Comparison of ENCODE assay signal across 8 cellular contexts in the genomic region with DNA sequence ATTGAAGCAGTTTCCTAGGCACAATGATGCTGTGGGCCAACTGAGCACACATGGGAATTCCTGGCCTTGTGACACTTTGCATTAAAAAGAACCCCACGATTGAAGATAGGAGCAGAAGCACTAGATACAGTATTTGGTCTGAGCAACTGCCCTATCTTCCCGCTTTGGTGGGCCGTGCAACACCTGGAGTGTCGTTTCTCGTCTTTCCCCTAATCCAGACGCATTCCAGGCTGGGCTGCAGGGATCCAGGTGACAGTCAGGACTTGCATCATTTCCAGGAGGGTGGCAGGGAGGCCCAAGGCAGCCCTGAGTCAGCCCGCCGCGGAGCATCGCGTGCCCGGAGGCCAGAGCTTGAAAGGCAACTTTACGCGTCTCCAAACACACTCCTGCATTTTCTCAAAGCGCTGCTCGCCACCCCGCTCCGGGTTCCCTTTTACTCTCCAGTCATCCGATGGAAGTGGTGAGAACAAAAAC. TPM values are rescaled to one million over a fixed set of nuclear protein-coding genes. Genes with fewer than 3 reads are reported as not detected.
A peak's percentile ranks its signal among the peaks of the same experiment; 100 is the strongest.
DNase-seq lines count a peak whose midpoint lies in the region; TF ChIP-seq lines count a peak whose summit lies in the region.

No MANE protein-coding gene starts in this region.

- H3K27me3 Mint-ChIP-seq in activated naive CD8-positive, alpha-beta T cell = peaks cover 51% of the 10 kb centered on the region
- H3K27me3 Mint-ChIP-seq in CD8-positive, alpha-beta memory T cell = peaks cover 33 to 81% of the 10 kb centered on the region in 2 donors

- H3K27me3 ChIP-seq in iPS-18a (ENCODE audit: control insufficient read depth, insufficient read depth, low read length) = peaks cover 63% of the 10 kb centered on the region
- peaks cover 0 to 70% of the 10 kb centered on the region in 2 donors for H3K27me3 ChIP-seq in tibial nerve
- peaks cover 14% of the 10 kb centered on the region for H3K27me3 ChIP-seq in CD8-positive, alpha-beta memory T cell (ENCODE audit: insufficient read depth, low read length, poor library complexity, severe bottlenecking)

- no peaks in the 10 kb centered on the region for H3K9me3 Mint-ChIP-seq in activated naive CD8-positive, alpha-beta T cell (ENCODE audit: low read depth)
- H3K9me3 Mint-ChIP-seq in CD8-positive, alpha-beta memory T cell = peaks cover 0 to 8% (median 0%) of the 10 kb centered on the region in 5 donors

- no peak for TF ChIP-seq EP300 in tibial nerve (IDR thresholded peaks at IDR 0.05)

- peak; percentile 67 for DNase-seq in GM03348 (ENCODE audit: low spot score)
- peak; percentile 51 for DNase-seq in LNCaP clone FGC (ENCODE audit: low read depth)
- no peak for DNase-seq in tibial nerve (ENCODE audit: low spot score in 2 of 2)
- DNase-seq in GM10248 (ENCODE audit: extremely low spot score) = no peak
- no peak for DNase-seq in anterior cingulate cortex (lab: John Stamatoyannopoulos, UW)
- DNase-seq in CD8-positive, alpha-beta memory T cell = no peak

- TF ChIP-seq CTCF in LNCaP clone FGC (IDR thresholded peaks at IDR 0.05; ENCODE audit: control insufficient read depth, extremely low read depth, insufficient read depth) (no peak), tibial nerve (IDR thresholded peaks at IDR 0.05) (no peak), GM10248 (IDR thresholded peaks at IDR 0.05; ENCODE audit: control extremely low read depth, extremely low read depth, low read depth, missing control alignments) (no peak)

- peaks cover 18% of the 10 kb centered on the region for H3K36me3 ChIP-seq in iPS-18a (ENCODE audit: control insufficient read depth, low read depth, low read length)
- H3K36me3 ChIP-seq in tibial nerve = no peaks in the 10 kb centered on the region
- no peaks in the 10 kb centered on the region for H3K36me3 ChIP-seq in CD8-positive, alpha-beta memory T cell (ENCODE audit: insufficient read depth, low read length)

- H3K9me3 ChIP-seq in iPS-18a (ENCODE audit: control insufficient read depth, low read depth, low read length) (no peaks in the 10 kb centered on the region), tibial nerve (no peaks in the 10 kb centered on the region)
- no peaks in the 10 kb centered on the region for H3K9me3 ChIP-seq in CD8-positive, alpha-beta memory T cell (ENCODE audit: low read length)

- H3K36me3 Mint-ChIP-seq in activated naive CD8-positive, alpha-beta T cell = peaks cover 1% of the 10 kb centered on the region
- no peaks in the 10 kb centered on the region for H3K36me3 Mint-ChIP-seq in CD8-positive, alpha-beta memory T cell

- peak overlapping the region; percentile 81 for H3K4me3 ChIP-seq in LNCaP clone FGC (ENCODE audit: low read depth, low read length)
- peak overlapping the region; percentile 76 for H3K4me3 ChIP-seq in iPS-18a (ENCODE audit: low read length)
- H3K4me3 ChIP-seq in tibial nerve = peak overlapping the region; percentile 11 to 47 (median 31)
- no peak overlapping the region for H3K4me3 ChIP-seq in CD8-positive, alpha-beta memory T cell (ENCODE audit: low read length)

- H3K4me1 ChIP-seq in iPS-18a (ENCODE audit: control insufficient read depth, low read depth, low read length) (peaks cover 13% of the 10 kb centered on the region), tibial nerve (peaks cover 0 to 42% (median 28%) of the 10 kb centered on the region in 4 donors)
- H3K4me1 ChIP-seq in CD8-positive, alpha-beta memory T cell (ENCODE audit: insufficient read depth, low read length) = no peaks in the 10 kb centered on the region

- TF ChIP-seq POLR2A in tibial nerve (IDR thresholded peaks at IDR 0.05) = no peak

- peak overlapping the region; percentile 28 for H3K27ac Mint-ChIP-seq in activated naive CD8-positive, alpha-beta T cell
- peak overlapping the region in 1 of 8 donors; percentile 26 for H3K27ac Mint-ChIP-seq in CD8-positive, alpha-beta memory T cell

- POLR2A ChIA-PET in GM10248 (lab: Yijun Ruan, JAX) = interaction anchor here (0.6 kb wide), 1 partner anchor 9 kb away, joined by 3 read pairs; no protein-coding TSS in a partner anchor
- POLR2A ChIA-PET in CD8-positive, alpha-beta memory T cell (lab: Charles Lee) = no interaction called here

- WGBS in tibial nerve, 2 donors = 3% methylated on average over 14 to 19 of the region's 19 CpGs

- H3K9ac ChIP-seq in iPS-18a (ENCODE audit: low read length) = peak overlapping the region; percentile 83

- CTCF ChIA-PET in GM10248 (lab: Yijun Ruan, JAX) = interaction anchor here (1.2 to 9.8 kb wide), 3 partner anchors 10 to 614 kb away, joined by 4 to 210 read pairs (median 80); no protein-coding TSS in a partner anchor
- CTCF ChIA-PET in CD8-positive, alpha-beta memory T cell (lab: Charles Lee) = no interaction called here

- H3K27ac ChIP-seq in iPS-18a (ENCODE audit: low read length) = peak overlapping the region; percentile 74
- no peak overlapping the region for H3K27ac ChIP-seq in tibial nerve
- no peak overlapping the region for H3K27ac ChIP-seq in CD8-positive, alpha-beta memory T cell (ENCODE audit: low read depth, low read length)

- H3K4me3 Mint-ChIP-seq in activated naive CD8-positive, alpha-beta T cell = peak overlapping the region; percentile 88
- H3K4me3 Mint-ChIP-seq in CD8-positive, alpha-beta memory T cell = peak overlapping the region in 2 of 7 donors; percentile 4 to 29

- peaks cover 40% of the 10 kb centered on the region for H3K4me1 Mint-ChIP-seq in activated naive CD8-positive, alpha-beta T cell (ENCODE audit: low read depth)
- peaks cover 2 to 30% (median 7%) of the 10 kb centered on the region in 3 donors for H3K4me1 Mint-ChIP-seq in CD8-positive, alpha-beta memory T cell

RNA-seq across cellular contexts. Expression of gene STC2, which starts 0.7 kb away (rescaled TPM):
- total RNA-seq in tibial nerve = 1 to 10 TPM in 3 of 4 donors, under 1 TPM in 1; 0.90 to 3.9 (median 1.2) TPM
- total RNA-seq in CD8-positive, alpha-beta memory T cell = 1 to 10 TPM; 2.1 to 2.4 TPM
- polyA plus RNA-seq in CD8-positive, alpha-beta memory T cell = not detected

Comparison
In these comparisons a context has a peak if more than half of its experiments do, and no peak if none do; other contexts are left out.
1. DNase-seq: peak in GM03348 (single experiment) and LNCaP clone FGC (single experiment); none in tibial nerve (0 of 2), GM10248 (single experiment), anterior cingulate cortex (0 of 58) and CD8-positive, alpha-beta memory T cell (0 of 5).